ENCODE assay signal across 1 cellular context in genomic region chr4:172055046-172055445, GRCh38.
TF ChIP-seq lines count a peak whose summit lies in the region.

No MANE protein-coding gene starts in this region.

TF ChIP-seq in GM23338, 12 proteins besides CTCF, POLR2A, EP300 and RAD21 (continued from another document):
- TF ChIP-seq ZNF462 (CRISPR knock-in tag; IDR thresholded peaks at IDR 0.05) (no peak), CREB1 (CRISPR knock-in tag; IDR thresholded peaks at IDR 0.05; ENCODE audit: low read depth) (no peak), STAT1 (IDR thresholded peaks at IDR 0.05; ENCODE audit: unreplicated experiment) (no peak)
